20 cellular contexts compared by ENCODE assay signal in the genomic region with DNA sequence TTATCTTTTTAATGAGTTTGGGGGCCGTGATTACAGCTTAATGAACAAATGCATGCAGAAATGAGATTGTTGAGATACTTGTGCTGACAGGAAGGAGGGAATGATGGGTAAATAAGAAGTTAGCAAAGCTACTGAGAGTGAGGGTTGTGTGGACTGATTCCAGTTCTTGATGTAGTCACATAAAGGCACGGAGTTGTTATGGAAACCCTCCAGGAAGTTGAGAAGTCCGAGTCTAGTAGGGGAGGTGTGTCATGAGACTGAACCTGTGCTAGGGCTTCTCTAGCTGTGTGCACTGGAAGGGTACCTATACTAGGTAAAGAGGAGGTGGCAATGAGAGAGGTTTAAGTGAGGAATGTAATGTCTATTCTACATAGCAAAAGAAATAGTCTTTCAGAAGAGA.
DNase-seq lines count a peak whose midpoint lies in the region; ATAC-seq and TF ChIP-seq lines count a peak whose summit lies in the region.
"Had no signal": no experiment of that assay in that cellular context is flagged by ENCODE, and none has a peak within 500 bp of the region (broad histone marks: within the 10 kb centered on the region; RNA-seq: fewer than 3 reads in every experiment).

No MANE protein-coding gene starts in this region.

- TF ChIP-seq POLR2A in uterus (IDR thresholded peaks at IDR 0.05): no peak

- CTCF ChIA-PET in activated CD4-positive, alpha-beta memory T cell treated with anti-CD3 and anti-CD28 coated beads, Interleukin-2, amount 10 ng/mL, durations not matched to agents 7 days and 5 days (lab: Charles Lee): no interaction called here

- H3K36me3 ChIP-seq in uterus: no peaks in the 10 kb centered on the region

- H3K36me3 Mint-ChIP-seq in brain (peaks cover 59% of the 10 kb centered on the region), mesothelial cell of epicardium (peaks cover 26% of the 10 kb centered on the region)
- H3K36me3 Mint-ChIP-seq in activated CD4-positive, alpha-beta memory T cell treated with anti-CD3 and anti-CD28 coated beads, Interleukin-2, amount 10 ng/mL, durations not matched to agents 7 days and 5 days (ENCODE audit: low read depth): no peaks in the 10 kb centered on the region

- peak overlapping the region; percentile 8 to 37 for H3K27ac ChIP-seq in uterus

- H3K4me1 Mint-ChIP-seq in brain: peaks cover 50% of the 10 kb centered on the region
- H3K4me1 Mint-ChIP-seq in mesothelial cell of epicardium: peaks cover 27% of the 10 kb centered on the region
- no peaks in the 10 kb centered on the region for H3K4me1 Mint-ChIP-seq in activated CD4-positive, alpha-beta memory T cell treated with anti-CD3 and anti-CD28 coated beads, Interleukin-2, amount 10 ng/mL, durations not matched to agents 7 days and 5 days

- peak overlapping the region in 4 of 5 experiments; percentile 30 to 44 (median 36) for H3K27ac Mint-ChIP-seq in brain
- H3K27ac Mint-ChIP-seq in mesothelial cell of epicardium: peak overlapping the region; percentile 0
- no peak overlapping the region for H3K27ac Mint-ChIP-seq in activated CD4-positive, alpha-beta memory T cell treated with anti-CD3 and anti-CD28 coated beads, Interleukin-2, amount 10 ng/mL, durations not matched to agents 7 days and 5 days
- H3K27ac Mint-ChIP-seq: CD4-positive, alpha-beta T cell had no signal

- H3K4me1 ChIP-seq in uterus: peaks cover 0 to 13% of the 10 kb centered on the region in 2 donors

- DNase-seq in LNCaP clone FGC (ENCODE audit: low read depth): peak; percentile 98
- no peak for DNase-seq in mesothelial cell of epicardium (ENCODE audit: low spot score in 2 of 2, unreplicated experiment in 2 of 2)
- no peak for DNase-seq in uterus
- no peak for DNase-seq in EL
- no peak for DNase-seq in activated CD4-positive, alpha-beta memory T cell treated with anti-CD3 and anti-CD28 coated beads, Interleukin-2, amount 10 ng/mL, durations not matched to agents 7 days and 5 days
- DNase-seq: CD4-positive, alpha-beta T cell; COR-L47; DND-41; GOT3; KBM-7; NCI-H1105 treated with DMSO at 0.1 percent for 48 hours; NCI-H1694; NCI-H2081; NCI-H2171; NCI-H345; NCI-H524 treated with DMSO at 0.1 percent for 48 hours had no signal

- H3K9me3 Mint-ChIP-seq in brain: peaks cover 9 to 27% (median 23%) of the 10 kb centered on the region in 5 experiments
- peaks cover 15% of the 10 kb centered on the region for H3K9me3 Mint-ChIP-seq in mesothelial cell of epicardium
- no peaks in the 10 kb centered on the region for H3K9me3 Mint-ChIP-seq in activated CD4-positive, alpha-beta memory T cell treated with anti-CD3 and anti-CD28 coated beads, Interleukin-2, amount 10 ng/mL, durations not matched to agents 7 days and 5 days

- no peaks in the 10 kb centered on the region for H3K27me3 ChIP-seq in uterus

- H3K9me3 ChIP-seq in uterus: no peaks in the 10 kb centered on the region

- H3K4me3 Mint-ChIP-seq in brain: peak overlapping the region in 1 of 5 experiments; percentile 1
- H3K4me3 Mint-ChIP-seq in mesothelial cell of epicardium: no peak overlapping the region
- H3K4me3 Mint-ChIP-seq in activated CD4-positive, alpha-beta memory T cell treated with anti-CD3 and anti-CD28 coated beads, Interleukin-2, amount 10 ng/mL, durations not matched to agents 7 days and 5 days: no peak overlapping the region
- H3K4me3 Mint-ChIP-seq: CD4-positive, alpha-beta T cell had no signal

- TF ChIP-seq CTCF in LNCaP clone FGC (IDR thresholded peaks at IDR 0.05; ENCODE audit: control insufficient read depth, extremely low read depth, insufficient read depth) (no peak), brain (conservative IDR thresholded peaks at IDR 0.05) (no peak), mesothelial cell of epicardium (IDR thresholded peaks at IDR 0.05; ENCODE audit: unreplicated experiment) (no peak), uterus (IDR thresholded peaks at IDR 0.05) (no peak)

- H3K4me3 ChIP-seq in LNCaP clone FGC (ENCODE audit: low read depth, low read length) (peak overlapping the region; percentile 19; the same call in 1 of the 2 replicates), uterus (no peak overlapping the region)

- H3K27me3 Mint-ChIP-seq in brain: no peaks in the 10 kb centered on the region
- no peaks in the 10 kb centered on the region for H3K27me3 Mint-ChIP-seq in mesothelial cell of epicardium (ENCODE audit: low read depth)
- no peaks in the 10 kb centered on the region for H3K27me3 Mint-ChIP-seq in activated CD4-positive, alpha-beta memory T cell treated with anti-CD3 and anti-CD28 coated beads, Interleukin-2, amount 10 ng/mL, durations not matched to agents 7 days and 5 days
- H3K27me3 Mint-ChIP-seq: CD4-positive, alpha-beta T cell had no signal

- ATAC-seq in GM19035 (IDR thresholded peaks at IDR 0.05; ENCODE audit: unreplicated experiment): no peak
- ATAC-seq: HCT116, Right ventricle myocardium inferior had no signal

- intact Hi-C loops in uterus (cut with DNase I; ENCODE audit: low total_unique reads): no loop called here

- POLR2A ChIA-PET in activated CD4-positive, alpha-beta memory T cell treated with anti-CD3 and anti-CD28 coated beads, Interleukin-2, amount 10 ng/mL, durations not matched to agents 7 days and 5 days (lab: Charles Lee): no interaction called here
